ENCODE assay signal across 28 cellular contexts in genomic region chr10:116246263-116246662, GRCh38. TPM values are rescaled to one million over a fixed set of nuclear protein-coding genes. Genes with fewer than 3 reads are reported as not detected.
DNase-seq lines count a peak whose midpoint lies in the region; ATAC-seq, FAIRE-seq and TF ChIP-seq lines count a peak whose summit lies in the region.
"Had no signal": no experiment of that assay in that cellular context is flagged by ENCODE, and none has a peak within 500 bp of the region (broad histone marks: within the 10 kb centered on the region; RNA-seq: fewer than 3 reads in every experiment).

No MANE protein-coding gene starts in this region.

- ATAC-seq in K562 (no peak), HepG2 (no peak)
- ATAC-seq: GM12878 had no signal

- intact Hi-C loops in K562 (cut with micrococcal nuclease) = no loop called here
- intact Hi-C loops in HepG2 (cut with micrococcal nuclease; ENCODE audit: unreplicated experiment) = no loop called here
- intact Hi-C loops in spleen (cut with DNase I; ENCODE audit: low total_unique reads) = no loop called here

- H3K4ac ChIP-seq in mesenchymal stem cell (ENCODE audit: low read depth in 1 of 2, low read length in 2 of 2) = no peak overlapping the region

- BruUV-seq in K562 (replicated peaks; lab: Mats Ljungman, UMichigan) = no TSS peak
- no TSS peak for BruUV-seq in HepG2 (replicated peaks; lab: Mats Ljungman, UMichigan)

- no peaks in the 10 kb centered on the region for H3K27me3 Mint-ChIP-seq in activated CD4-positive, alpha-beta memory T cell treated with anti-CD3 and anti-CD28 coated beads, Interleukin-2, amount 10 ng/mL, durations not matched to agents 7 days and 5 days
- H3K27me3 Mint-ChIP-seq: CD4-positive, alpha-beta memory T cell; CD4-positive, CD25-positive, alpha-beta regulatory T cell; CD8-positive, alpha-beta memory T cell had no signal

- H3K9ac ChIP-seq in K562 (ENCODE audit: insufficient read depth in 1 of 2, low read depth in 2 of 2, low read length in 2 of 2) (no peak overlapping the region), HepG2 (ENCODE audit: insufficient read depth, low read depth, low read length) (no peak overlapping the region), mesenchymal stem cell (ENCODE audit: low read length) (no peak overlapping the region)
- H3K9ac ChIP-seq: BLaER1 had no signal

- H3K23ac ChIP-seq in mesenchymal stem cell (ENCODE audit: low read length in 2 of 2) = no peak overlapping the region

- H3K9me3 Mint-ChIP-seq in activated CD4-positive, alpha-beta memory T cell treated with anti-CD3 and anti-CD28 coated beads, Interleukin-2, amount 10 ng/mL, durations not matched to agents 7 days and 5 days = peaks cover 3% of the 10 kb centered on the region

- no peak overlapping the region for H3K4me3 ChIP-seq in K562
- H3K4me3 ChIP-seq in HepG2 (replicated peaks in 1 of 3; ENCODE audit: insufficient read depth in 1 of 3, low read depth in 2 of 3, low read length in 3 of 3) = no peak overlapping the region
- H3K4me3 ChIP-seq in mesenchymal stem cell (ENCODE audit: insufficient read depth in 1 of 2, low read depth in 1 of 2, low read length in 2 of 2) = no peak overlapping the region
- H3K4me3 ChIP-seq in spleen = no peak overlapping the region
- H3K4me3 ChIP-seq: BLaER1, GM12878 had no signal

- FAIRE-seq in K562 (lab: Jason Lieb, UNC) (no peak), HepG2 (lab: Jason Lieb, UNC) (no peak)
- FAIRE-seq: A204.1, GM12878, GM12892, GM18507 had no signal

- H2BK120ac ChIP-seq in mesenchymal stem cell (ENCODE audit: low read depth, low read length) = no peak overlapping the region

- no peaks in the 10 kb centered on the region for H3K9me3 ChIP-seq in K562 (replicated peaks; ENCODE audit: control insufficient read depth, insufficient read depth, low read depth, low read length)
- no peaks in the 10 kb centered on the region for H3K9me3 ChIP-seq in HepG2 (ENCODE audit: low read length)
- H3K9me3 ChIP-seq in mesenchymal stem cell (ENCODE audit: control insufficient read depth, low read length) = no peaks in the 10 kb centered on the region
- no peaks in the 10 kb centered on the region for H3K9me3 ChIP-seq in spleen
- H3K9me3 ChIP-seq: BE2C, BLaER1 had no signal

- H3K4me1 ChIP-seq in K562 (replicated peaks in 1 of 2; ENCODE audit: control insufficient read depth in 2 of 2, insufficient read depth in 2 of 2, low read length in 2 of 2) (no peaks in the 10 kb centered on the region), HepG2 (ENCODE audit: insufficient read depth, low read length) (no peaks in the 10 kb centered on the region), mesenchymal stem cell (ENCODE audit: control insufficient read depth, insufficient read depth, low read depth, low read length) (peaks cover 6% of the 10 kb centered on the region), spleen (no peaks in the 10 kb centered on the region)
- H3K4me1 ChIP-seq: BE2C, BLaER1 had no signal

- no peak overlapping the region for H2BK12ac ChIP-seq in mesenchymal stem cell (ENCODE audit: low read length in 2 of 2)

- no peaks in the 10 kb centered on the region for H3K36me3 ChIP-seq in K562 (ENCODE audit: control insufficient read depth, insufficient read depth, low read length)
- no peaks in the 10 kb centered on the region for H3K36me3 ChIP-seq in HepG2 (replicated peaks in 1 of 2; ENCODE audit: control insufficient read depth in 1 of 2, insufficient read depth in 2 of 2, low read length in 2 of 2)
- H3K36me3 ChIP-seq in mesenchymal stem cell (ENCODE audit: control insufficient read depth in 1 of 2, insufficient read depth in 2 of 2, low read depth in 1 of 2, low read length in 2 of 2) = peaks cover 0 to 13% of the 10 kb centered on the region in 2 experiments
- no peaks in the 10 kb centered on the region for H3K36me3 ChIP-seq in spleen
- H3K36me3 ChIP-seq: BE2C, BLaER1 had no signal

- H3K79me2 ChIP-seq in K562 (ENCODE audit: control insufficient read depth, insufficient read depth, low read length) = no peaks in the 10 kb centered on the region
- H3K79me2 ChIP-seq in HepG2 (ENCODE audit: insufficient read depth, low read length) = no peaks in the 10 kb centered on the region

- TF ChIP-seq EP300 in K562 (IDR thresholded peaks at IDR 0.05; ENCODE audit: low read length) (no peak), HepG2 (IDR thresholded peaks at IDR 0.05; ENCODE audit: low read depth in 2 of 2, low read length in 2 of 2) (no peak), HepG2 (CRISPR knock-in tag; IDR thresholded peaks at IDR 0.05; ENCODE audit: borderline replicate concordance) (no peak)

- no peak overlapping the region for H4K8ac ChIP-seq in mesenchymal stem cell (ENCODE audit: low read length)

- no peak overlapping the region for H2AK5ac ChIP-seq in mesenchymal stem cell (ENCODE audit: low read length, severe bottlenecking)

- H3K4me1 Mint-ChIP-seq in activated CD4-positive, alpha-beta memory T cell treated with anti-CD3 and anti-CD28 coated beads, Interleukin-2, amount 10 ng/mL, durations not matched to agents 7 days and 5 days = no peaks in the 10 kb centered on the region
- H3K4me1 Mint-ChIP-seq: CD14-positive monocyte; CD4-positive, alpha-beta memory T cell; CD4-positive, CD25-positive, alpha-beta regulatory T cell; CD8-positive, alpha-beta memory T cell had no signal

- H4K91ac ChIP-seq in mesenchymal stem cell (ENCODE audit: low read length) = no peak overlapping the region

- no peak overlapping the region for H2BK5ac ChIP-seq in mesenchymal stem cell (ENCODE audit: low read depth, low read length, poor library complexity, severe bottlenecking)

- TF ChIP-seq CTCF in K562 (IDR thresholded peaks at IDR 0.05 in 2 of 3, conservative IDR thresholded peaks at IDR 0.05 in 1 of 3; ENCODE audit: insufficient read depth in 2 of 3, low read depth in 1 of 3, low read length in 3 of 3) (no peak), HepG2 (CRISPR knock-in tag; IDR thresholded peaks at IDR 0.05) (no peak), spleen (IDR thresholded peaks at IDR 0.05 in 8 of 11, conservative IDR thresholded peaks at IDR 0.05 in 3 of 11) (no peak)

- no peak overlapping the region for H3K18ac ChIP-seq in mesenchymal stem cell (ENCODE audit: low read depth in 1 of 2, low read length in 2 of 2)

- TF ChIP-seq POLR2A in K562 (conservative IDR thresholded peaks at IDR 0.05) = no peak
- no peak for TF ChIP-seq POLR2A in HepG2 (IDR thresholded peaks at IDR 0.05; ENCODE audit: insufficient read depth in 1 of 2, low read depth in 2 of 2, low read length in 2 of 2)
- TF ChIP-seq POLR2A in spleen (IDR thresholded peaks at IDR 0.05) = no peak

- no peak overlapping the region for H3K14ac ChIP-seq in mesenchymal stem cell (ENCODE audit: low read length in 2 of 2)

- H3K27ac ChIP-seq in K562 (ENCODE audit: extremely low read depth, low read depth, low read length) = no peak overlapping the region
- no peak overlapping the region for H3K27ac ChIP-seq in HepG2 (ENCODE audit: extremely low read length, insufficient read depth, low read length)
- peak overlapping the region; percentile 73 for H3K27ac ChIP-seq in mesenchymal stem cell (ENCODE audit: low read length, poor library complexity, severe bottlenecking)
- H3K27ac ChIP-seq in spleen = no peak overlapping the region
- H3K27ac ChIP-seq: BLaER1 had no signal

- CTCF ChIA-PET in K562 (lab: Yijun Ruan, JAX; ENCODE audit: low intra/inter-chr PET ratio) (no interaction called here), HepG2 (lab: Yijun Ruan, JAX; ENCODE audit: low intra/inter-chr PET ratio, low total read pairs) (no interaction called here)
- CTCF ChIA-PET in activated CD4-positive, alpha-beta memory T cell treated with anti-CD3 and anti-CD28 coated beads, Interleukin-2, amount 10 ng/mL, durations not matched to agents 7 days and 5 days (lab: Charles Lee) = no interaction called here

- WGBS in K562 (ENCODE audit: insufficient coverage, low coverage, missing lambda C conversion rate) = 0% methylated on average over 9 of the region's 9 CpGs
- 42% methylated on average over 9 of the region's 9 CpGs for WGBS in HepG2 (ENCODE audit: low lambda C conversion rate)
- 94% methylated on average over 5 of the region's 9 CpGs for WGBS in mesenchymal stem cell
- 76 to 84% (median 79%) methylated on average over 9 of the region's 9 CpGs for WGBS in spleen, 5 donors

- H3K4me3 Mint-ChIP-seq in activated CD4-positive, alpha-beta memory T cell treated with anti-CD3 and anti-CD28 coated beads, Interleukin-2, amount 10 ng/mL, durations not matched to agents 7 days and 5 days = no peak overlapping the region
- H3K4me3 Mint-ChIP-seq: CD14-positive monocyte; CD4-positive, alpha-beta memory T cell; CD4-positive, CD25-positive, alpha-beta regulatory T cell; CD8-positive, alpha-beta memory T cell had no signal

- H3K4me2 ChIP-seq in K562 (ENCODE audit: insufficient read depth, low read length) (no peak overlapping the region), HepG2 (ENCODE audit: low read depth, low read length) (no peak overlapping the region), mesenchymal stem cell (ENCODE audit: low read length, poor library complexity, severe bottlenecking) (no peak overlapping the region)
- H3K4me2 ChIP-seq: BLaER1 had no signal

- H2BK15ac ChIP-seq in mesenchymal stem cell (ENCODE audit: low read depth, poor library complexity, severe bottlenecking) = no peak overlapping the region

- in situ Hi-C loops in K562 (cut with MboI) (no loop called here), HepG2 (cut with HindIII; ENCODE audit: extremely low pct_ligation_motif_present, low pct_unique_long_range_greater_than_20kb) (no loop called here)

- no peaks in the 10 kb centered on the region for H3K36me3 Mint-ChIP-seq in activated CD4-positive, alpha-beta memory T cell treated with anti-CD3 and anti-CD28 coated beads, Interleukin-2, amount 10 ng/mL, durations not matched to agents 7 days and 5 days (ENCODE audit: low read depth)
- H3K36me3 Mint-ChIP-seq: CD14-positive monocyte; CD4-positive, alpha-beta memory T cell; CD4-positive, CD25-positive, alpha-beta regulatory T cell; CD8-positive, alpha-beta memory T cell had no signal

- no peak overlapping the region for H3K27ac Mint-ChIP-seq in activated CD4-positive, alpha-beta memory T cell treated with anti-CD3 and anti-CD28 coated beads, Interleukin-2, amount 10 ng/mL, durations not matched to agents 7 days and 5 days
- H3K27ac Mint-ChIP-seq: CD14-positive monocyte; CD4-positive, alpha-beta memory T cell; CD4-positive, CD25-positive, alpha-beta regulatory T cell; CD8-positive, alpha-beta memory T cell had no signal

- peaks cover 30% of the 10 kb centered on the region for H3K79me1 ChIP-seq in mesenchymal stem cell (replicated peaks; ENCODE audit: low read length, poor library complexity, severe bottlenecking)

- DNase-seq in K562 (ENCODE audit: extremely low read depth in 1 of 4, low spot score in 3 of 4) = no peak
- no peak for DNase-seq in HepG2 (ENCODE audit: low spot score)
- no peak for DNase-seq in mesenchymal stem cell
- no peak for DNase-seq in activated CD8-positive, alpha-beta memory T cell treated with anti-CD3 and anti-CD28 coated beads, Interleukin-2, amount 50 U/mL, for 48 hours
- no peak for DNase-seq in activated CD4-positive, alpha-beta memory T cell treated with anti-CD3 and anti-CD28 coated beads, Interleukin-2, amount 10 ng/mL, durations not matched to agents 7 days and 5 days
- no peak for DNase-seq in spleen
- DNase-seq: 8988T; ACHN; BE2C; C1 segment of cervical spinal cord; CD4-positive, alpha-beta memory T cell; CD4-positive, CD25-positive, alpha-beta regulatory T cell; CD8-positive, alpha-beta memory T cell; COR-L47; DMS 273 treated with DMSO at 0.1 percent for 48 hours; DMS153; DMS53; DMS79; DND-41; EL; GDM1 had no signal

- POLR2A ChIA-PET in K562 (lab: Yijun Ruan, JAX) (no interaction called here), HepG2 (lab: Yijun Ruan, JAX) (no interaction called here)
- POLR2A ChIA-PET in activated CD4-positive, alpha-beta memory T cell treated with anti-CD3 and anti-CD28 coated beads, Interleukin-2, amount 10 ng/mL, durations not matched to agents 7 days and 5 days (lab: Charles Lee) = no interaction called here

- TF ChIP-seq RAD21 in K562 (CRISPR knock-in tag; conservative IDR thresholded peaks at IDR 0.05 in 1 of 2, IDR thresholded peaks at IDR 0.05 in 1 of 2) (no peak), HepG2 (CRISPR knock-in tag; IDR thresholded peaks at IDR 0.05) (no peak)

- H2AFZ ChIP-seq in K562 (ENCODE audit: low read depth, low read length) (no peak overlapping the region), HepG2 (ENCODE audit: low read length) (no peak overlapping the region), mesenchymal stem cell (ENCODE audit: low read depth, low read length) (no peak overlapping the region)

- no peaks in the 10 kb centered on the region for H3K9me1 ChIP-seq in K562 (ENCODE audit: control insufficient read depth, insufficient read depth, low read length)

- H3K27me3 ChIP-seq in K562 (ENCODE audit: control insufficient read depth in 2 of 2, insufficient read depth in 2 of 2, low read length in 2 of 2) (no peaks in the 10 kb centered on the region), HepG2 (ENCODE audit: control insufficient read depth in 1 of 2, insufficient read depth in 2 of 2, low read length in 2 of 2) (no peaks in the 10 kb centered on the region), mesenchymal stem cell (ENCODE audit: control insufficient read depth in 1 of 2, insufficient read depth in 1 of 2, low read length in 2 of 2) (no peaks in the 10 kb centered on the region), spleen (replicated peaks in 1 of 7) (no peaks in the 10 kb centered on the region)
- H3K27me3 ChIP-seq: BE2C, BLaER1 had no signal

- no peaks in the 10 kb centered on the region for H4K20me1 ChIP-seq in K562 (replicated peaks; ENCODE audit: control insufficient read depth, insufficient read depth, low read length)
- no peaks in the 10 kb centered on the region for H4K20me1 ChIP-seq in HepG2 (ENCODE audit: insufficient read depth, low read length)
- H4K20me1 ChIP-seq: BLaER1 had no signal

RNA-seq across cellular contexts. Expression of gene GFRA1, which starts 26.7 kb away (rescaled TPM):
- not detected in 2 replicates for total RNA-seq in K562 (2011; cell fraction: chromatin; rRNA removed; ENCODE audit: low replicate concordance)
- total RNA-seq in K562 (2011; cell fraction: nucleolus; rRNA removed) = not detected in 2 replicates
- total RNA-seq in K562 (2011; cell fraction: nucleoplasm; rRNA removed) = not detected in 2 replicates
- total RNA-seq in K562 (2014; rRNA removed) = not detected in 2 replicates
- not detected in 2 replicates for total RNA-seq in K562 (2014; rRNA removed; fragmentation: Illumina TruSeq; extraction: Trizol)
- not detected in 2 replicates for total RNA-seq in K562 (2015; rRNA removed; fragmentation: Illumina TruSeq; extraction: Trizol)
- 0.04 TPM in 2 replicates for total RNA-seq in K562 (2021)
- not detected in 2 replicates for polyA plus RNA-seq in K562 (2011; rRNA removed)
- polyA plus RNA-seq in K562 (2011; cell fraction: cytosol; rRNA removed) = not detected in 2 replicates
- not detected in 2 replicates for polyA plus RNA-seq in K562 (2011; cell fraction: nucleus; rRNA removed)
- polyA plus RNA-seq in K562 (2012) = not detected in 2 replicates
- not detected in 2 replicates for polyA plus RNA-seq in K562 (2014; fragmentation: Illumina TruSeq; extraction: Trizol)
- polyA plus RNA-seq in K562 (2014; fragmentation: Nextera tagmentation; extraction: Ambion mirVana) = not detected
- polyA plus RNA-seq in K562 (2014; rRNA removed) = not detected in 2 replicates
- polyA minus RNA-seq in K562 (2011; rRNA and poly(A)+ RNA removed) = not detected in 2 replicates
- not detected in 2 replicates for polyA minus RNA-seq in K562 (2011; cell fraction: cytosol; rRNA and poly(A)+ RNA removed)
- not detected in 2 replicates for polyA minus RNA-seq in K562 (2011; cell fraction: nucleus; rRNA and poly(A)+ RNA removed)
- not detected in 2 replicates for total RNA-seq in HepG2 (2016; rRNA removed; fragmentation: Illumina TruSeq; extraction: Trizol)
- not detected in 2 replicates for total RNA-seq in HepG2 (2016; cell fraction: cytosol; rRNA removed; fragmentation: Illumina TruSeq; extraction: Trizol; ENCODE audit: low read depth)
- total RNA-seq in HepG2 (2016; cell fraction: insoluble cytoplasmic fraction; rRNA removed; fragmentation: Illumina TruSeq; extraction: Trizol) = not detected in 2 replicates
- total RNA-seq in HepG2 (2016; cell fraction: membrane; rRNA removed; fragmentation: Illumina TruSeq; extraction: Trizol) = not detected in 2 replicates
- not detected in 2 replicates for total RNA-seq in HepG2 (2016; cell fraction: nucleus; rRNA removed; fragmentation: Illumina TruSeq; extraction: Trizol)
- not detected in 2 replicates for polyA plus RNA-seq in HepG2 (2011; rRNA removed)
- polyA plus RNA-seq in HepG2 (2011; cell fraction: cytosol; rRNA removed) = not detected in 2 replicates
- polyA plus RNA-seq in HepG2 (2011; cell fraction: nucleus; rRNA removed) = not detected in 2 replicates
- not detected in 2 replicates for polyA plus RNA-seq in HepG2 (2012)
- polyA plus RNA-seq in HepG2 (2016; cell fraction: cytosol; fragmentation: Illumina TruSeq; extraction: Trizol; ENCODE audit: low read depth) = not detected in 2 replicates
- not detected in 2 replicates for polyA plus RNA-seq in HepG2 (2016; cell fraction: insoluble cytoplasmic fraction; fragmentation: Illumina TruSeq; extraction: Trizol; ENCODE audit: low read depth)
- not detected in 2 replicates for polyA plus RNA-seq in HepG2 (2016; cell fraction: membrane; fragmentation: Illumina TruSeq; extraction: Trizol; ENCODE audit: low read depth)
- not detected in 2 replicates for polyA plus RNA-seq in HepG2 (2016; cell fraction: nucleus; fragmentation: Illumina TruSeq; extraction: Trizol; ENCODE audit: insufficient read depth, low read depth)
- not detected in 2 replicates for polyA minus RNA-seq in HepG2 (2011; rRNA and poly(A)+ RNA removed; ENCODE audit: low replicate concordance)
- polyA minus RNA-seq in HepG2 (2011; cell fraction: cytosol; rRNA and poly(A)+ RNA removed) = not detected in 2 replicates
- polyA minus RNA-seq in HepG2 (2011; cell fraction: nucleus; rRNA and poly(A)+ RNA removed) = not detected in 2 replicates
- 8.0 TPM for polyA plus RNA-seq in mesenchymal stem cell (2013, experiment 1 of 2)
- polyA plus RNA-seq in mesenchymal stem cell (2013, experiment 2 of 2) = 7.6 TPM
- total RNA-seq in activated CD4-positive, alpha-beta memory T cell treated with anti-CD3 and anti-CD28 coated beads, Interleukin-2, amount 10 ng/mL, durations not matched to agents 7 days and 5 days = not detected
- 10 to 100 TPM in 1 of 7 donors, 1 to 10 TPM in 6; 3.7 to 36.5 (median 6.5) TPM for total RNA-seq in spleen
- polyA plus RNA-seq in spleen = 1 to 10 TPM in 1 of 3 donors, under 1 TPM in 2; 0.52 to 1.0 (median 0.99) TPM
- total RNA-seq: A673; CD4-positive, alpha-beta memory T cell; CD4-positive, CD25-positive, alpha-beta regulatory T cell; CD8-positive, alpha-beta memory T cell had no signal
- polyA plus RNA-seq: CD14-positive monocyte; CD4-positive, alpha-beta memory T cell; CD4-positive, CD25-positive, alpha-beta regulatory T cell; CD8-positive, alpha-beta memory T cell had no signal

Comparison
In these comparisons a context has a peak if more than half of its experiments do, and no peak if none do; other contexts are left out.
1. Of the 241 proteins assayed by ChIP-seq in both HepG2 and K562: peak only in HepG2: none; only in K562: none; in both: MAFF; in neither: 239; mixed calls (peak in some experiments, not most) for 1.